In the genomic region with DNA sequence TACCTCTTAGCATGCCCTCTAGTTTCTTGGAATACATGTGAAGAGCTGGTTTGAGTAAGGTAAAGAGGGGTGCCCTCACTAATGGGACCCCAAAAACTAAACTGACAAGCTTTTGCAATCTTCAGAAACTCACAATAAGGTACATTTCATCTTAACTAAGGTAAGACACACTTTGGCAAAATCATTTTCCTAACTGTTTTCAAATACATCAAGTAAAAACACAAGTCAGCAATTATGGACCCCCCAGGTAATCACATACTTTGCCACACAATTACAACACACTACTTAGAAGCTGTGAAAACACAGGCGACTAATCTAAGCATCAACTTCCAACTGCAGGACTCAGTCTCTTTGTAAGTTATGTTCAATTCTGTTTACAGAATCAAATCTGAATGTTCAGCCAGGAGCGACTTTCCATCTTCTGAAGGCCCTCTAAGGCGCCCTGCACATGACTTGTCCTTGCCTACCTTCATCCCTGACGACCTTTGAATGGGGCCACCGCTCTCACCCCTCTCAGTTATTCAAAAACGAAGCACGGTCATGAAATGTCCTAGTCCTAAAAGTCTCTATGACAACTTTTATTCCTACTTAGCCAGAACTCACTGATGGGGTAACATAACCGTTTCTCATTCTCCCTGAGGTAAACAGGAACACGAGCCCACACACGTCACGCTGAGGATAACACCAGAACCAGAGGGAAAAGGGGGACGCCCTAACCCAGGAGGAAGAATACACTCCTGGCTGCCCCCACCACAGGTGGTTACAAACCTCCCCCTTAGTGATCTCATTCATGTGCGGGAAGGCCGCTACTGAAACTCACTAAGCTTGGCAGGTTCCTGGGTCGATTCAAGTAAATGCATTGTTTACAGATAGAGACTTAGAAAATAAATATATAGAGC, we compare ENCODE assay signal across 19 cellular contexts. TPM values are rescaled to one million over a fixed set of nuclear protein-coding genes. Genes with fewer than 3 reads are reported as not detected.
A peak's percentile ranks its signal among the peaks of the same experiment; 100 is the strongest.
DNase-seq lines count a peak whose midpoint lies in the region; ATAC-seq, FAIRE-seq and TF ChIP-seq lines count a peak whose summit lies in the region.
"Had no signal": no experiment of that assay in that cellular context is flagged by ENCODE, and none has a peak within 500 bp of the region (broad histone marks: within the 10 kb centered on the region; RNA-seq: fewer than 3 reads in every experiment).

No MANE protein-coding gene starts in this region.

- no peaks in the 10 kb centered on the region for H3K9me3 Mint-ChIP-seq in activated naive CD8-positive, alpha-beta T cell (ENCODE audit: low read depth)
- H3K9me3 Mint-ChIP-seq in activated naive CD8-positive, alpha-beta T cell treated with anti-CD3 and anti-CD28 coated beads, Interleukin-2, amount 50 U/mL, for 24 hours = no peaks in the 10 kb centered on the region
- H3K9me3 Mint-ChIP-seq in naive B cell = no peaks in the 10 kb centered on the region
- H3K9me3 Mint-ChIP-seq: stimulated activated effector memory CD8-positive, alpha-beta T cell treated with anti-CD3 and anti-CD28 coated beads, Interleukin-12 subunit alpha, Interleukin-12 subunit beta, amount 100 ng/mL, for 72 hours had no signal

- FAIRE-seq in GM12891 (lab: Jason Lieb, UNC) = no peak
- FAIRE-seq: RCC 7860, urothelium cell line had no signal

- no peak overlapping the region for H3K4me3 ChIP-seq in testis
- H3K4me3 ChIP-seq: body of pancreas had no signal

- no peak for DNase-seq in activated naive CD8-positive, alpha-beta T cell treated with anti-CD3 and anti-CD28 coated beads, Interleukin-2, amount 50 U/mL, for 24 hours
- DNase-seq in T-helper 17 cell (no peak), naive B cell (no peak), testis (peak; percentile 9), T-helper 1 cell (no peak), GM12891 (ENCODE audit: insufficient read length, low spot score) (no peak)
- DNase-seq: dorsolateral prefrontal cortex, Kasumi-1, kidney glomerular epithelial cell, NCI-H1417 treated with DMSO at 0.1 percent for 48 hours, NCI-H2171 treated with DMSO at 0.1 percent for 48 hours, SW 1271 had no signal

- H3K36me3 ChIP-seq in testis (ENCODE audit: low read depth, missing control alignments) = no peaks in the 10 kb centered on the region

- H3K36me3 Mint-ChIP-seq in activated naive CD8-positive, alpha-beta T cell = peaks cover 3% of the 10 kb centered on the region
- peaks cover 16% of the 10 kb centered on the region for H3K36me3 Mint-ChIP-seq in activated naive CD8-positive, alpha-beta T cell treated with anti-CD3 and anti-CD28 coated beads, Interleukin-2, amount 50 U/mL, for 24 hours (ENCODE audit: low read depth)
- H3K36me3 Mint-ChIP-seq in T-helper 17 cell (ENCODE audit: low read depth) (no peaks in the 10 kb centered on the region), naive B cell (no peaks in the 10 kb centered on the region)

- no peak for ATAC-seq in activated naive CD8-positive, alpha-beta T cell treated with anti-CD3 and anti-CD28 coated beads, Interleukin-2, amount 50 U/mL, for 24 hours
- ATAC-seq in T-helper 17 cell (no peak), naive B cell (ENCODE audit: low read depth in 2 of 2) (no peak), GM18498 (IDR thresholded peaks at IDR 0.05; ENCODE audit: unreplicated experiment) (no peak)
- ATAC-seq: body of pancreas; stimulated activated effector memory CD8-positive, alpha-beta T cell treated with anti-CD3 and anti-CD28 coated beads, Interleukin-12 subunit alpha, Interleukin-12 subunit beta, amount 100 ng/mL, for 72 hours had no signal

- no peaks in the 10 kb centered on the region for H3K27me3 ChIP-seq in testis
- H3K27me3 ChIP-seq: body of pancreas, dorsolateral prefrontal cortex had no signal

- 70 to 71% methylated on average over 15 of the region's 15 CpGs for WGBS in testis, 2 donors

- peaks cover 53% of the 10 kb centered on the region for H3K4me1 ChIP-seq in testis

- H3K27ac ChIP-seq in testis = no peak overlapping the region
- H3K27ac ChIP-seq: body of pancreas, parathyroid adenoma had no signal

- intact Hi-C loops in testis (cut with DNase I; ENCODE audit: low total_unique reads) = no loop called here

- H3K4me3 Mint-ChIP-seq in activated naive CD8-positive, alpha-beta T cell = peak overlapping the region; percentile 66
- H3K4me3 Mint-ChIP-seq in activated naive CD8-positive, alpha-beta T cell treated with anti-CD3 and anti-CD28 coated beads, Interleukin-2, amount 50 U/mL, for 24 hours = no peak overlapping the region
- H3K4me3 Mint-ChIP-seq in T-helper 17 cell = peak overlapping the region; percentile 66
- peak overlapping the region in 5 of 8 donors; percentile 7 to 86 (median 31) for H3K4me3 Mint-ChIP-seq in naive B cell
- H3K4me3 Mint-ChIP-seq: stimulated activated effector memory CD8-positive, alpha-beta T cell treated with anti-CD3 and anti-CD28 coated beads, Interleukin-12 subunit alpha, Interleukin-12 subunit beta, amount 100 ng/mL, for 72 hours had no signal

- H3K9me3 ChIP-seq in T-helper 17 cell (ENCODE audit: control insufficient read depth, low read length, poor library complexity, severe bottlenecking) (no peaks in the 10 kb centered on the region), testis (no peaks in the 10 kb centered on the region)
- H3K9me3 ChIP-seq: body of pancreas had no signal

- peaks cover 89% of the 10 kb centered on the region for H3K4me1 Mint-ChIP-seq in activated naive CD8-positive, alpha-beta T cell (ENCODE audit: low read depth)
- H3K4me1 Mint-ChIP-seq in activated naive CD8-positive, alpha-beta T cell treated with anti-CD3 and anti-CD28 coated beads, Interleukin-2, amount 50 U/mL, for 24 hours = peaks cover 86% of the 10 kb centered on the region
- H3K4me1 Mint-ChIP-seq in T-helper 17 cell (peaks cover 77% of the 10 kb centered on the region), naive B cell (peaks cover 78 to 93% (median 87%) of the 10 kb centered on the region in 3 donors)

- peak overlapping the region; percentile 36 for H3K27ac Mint-ChIP-seq in activated naive CD8-positive, alpha-beta T cell
- no peak overlapping the region for H3K27ac Mint-ChIP-seq in activated naive CD8-positive, alpha-beta T cell treated with anti-CD3 and anti-CD28 coated beads, Interleukin-2, amount 50 U/mL, for 24 hours
- peak overlapping the region; percentile 9 for H3K27ac Mint-ChIP-seq in T-helper 17 cell
- H3K27ac Mint-ChIP-seq in naive B cell = peak overlapping the region in 3 of 6 donors; percentile 13 to 72 (median 60)

- TF ChIP-seq CTCF in testis (IDR thresholded peaks at IDR 0.05) = no peak

- no peak for TF ChIP-seq POLR2A in testis (IDR thresholded peaks at IDR 0.05)
- no peak for TF ChIP-seq POLR2A in GM12891 (IDR thresholded peaks at IDR 0.05; ENCODE audit: low read depth, low read length)

- no peaks in the 10 kb centered on the region for H3K27me3 Mint-ChIP-seq in activated naive CD8-positive, alpha-beta T cell
- no peaks in the 10 kb centered on the region for H3K27me3 Mint-ChIP-seq in activated naive CD8-positive, alpha-beta T cell treated with anti-CD3 and anti-CD28 coated beads, Interleukin-2, amount 50 U/mL, for 24 hours
- no peaks in the 10 kb centered on the region for H3K27me3 Mint-ChIP-seq in T-helper 17 cell
- no peaks in the 10 kb centered on the region for H3K27me3 Mint-ChIP-seq in naive B cell

TF ChIP-seq in GM12891, 5 proteins besides CTCF, POLR2A, EP300 and RAD21:
- TF ChIP-seq PAX5 (IDR thresholded peaks at IDR 0.05; ENCODE audit: insufficient read depth, low read length, severe bottlenecking) (no peak), SPI1 (IDR thresholded peaks at IDR 0.05; ENCODE audit: low read depth, low read length) (no peak), POU2F2 (IDR thresholded peaks at IDR 0.05; ENCODE audit: low read depth, low read length) (no peak), POLR2AphosphoS5 (IDR thresholded peaks at IDR 0.05; ENCODE audit: low read depth, low read length) (no peak), TAF1 (IDR thresholded peaks at IDR 0.05; ENCODE audit: low read depth, low read length) (no peak)

RNA-seq across cellular contexts. Expression of a gene that starts 5.5 kb away (rescaled TPM):
- total RNA-seq in T-helper 17 cell = 100 to 1,000 TPM; 158 to 173 TPM
- polyA plus RNA-seq in naive B cell (ENCODE audit: low read depth in 6 of 6) = 10 to 100 TPM in 1 of 6 donors, 1 to 10 TPM in 5; 2.6 to 23.5 (median 7.2) TPM
- 100 to 1,000 TPM; 141 to 185 TPM for total RNA-seq in testis
- polyA plus RNA-seq in testis (ENCODE audit: insufficient read depth, low read depth, low replicate concordance) = 86.0 TPM
- 10.7 TPM for polyA plus RNA-seq in GM12891 (2012; ENCODE audit: low read depth, missing spikeins)
